1 cellular context compared by ENCODE assay signal in genomic region chr10:79483948-79484347, GRCh38.
TF ChIP-seq lines count a peak whose summit lies in the region.

No MANE protein-coding gene starts in this region.

TF ChIP-seq in IMR-90, 13 proteins besides CTCF, POLR2A, EP300 and RAD21 (continued from another document):
- TF ChIP-seq MXI1 (IDR thresholded peaks at IDR 0.05; ENCODE audit: borderline replicate concordance, low read depth, low read length) (no peak), RFX5 (IDR thresholded peaks at IDR 0.05; ENCODE audit: low read depth, low read length) (no peak), FOS (IDR thresholded peaks at IDR 0.05; ENCODE audit: low read depth, low read length) (no peak), NFE2L2 (IDR thresholded peaks at IDR 0.05; ENCODE audit: low read depth, low read length) (no peak), BHLHE40 (IDR thresholded peaks at IDR 0.05; ENCODE audit: low read depth, low read length) (no peak), SMC3 (IDR thresholded peaks at IDR 0.05; ENCODE audit: low read depth, low read length) (no peak), MAZ (IDR thresholded peaks at IDR 0.05; ENCODE audit: borderline replicate concordance, low read depth, low read length) (no peak), CHD1 (IDR thresholded peaks at IDR 0.05; ENCODE audit: low read depth, low read length) (no peak), CEBPB (IDR thresholded peaks at IDR 0.05; ENCODE audit: low read depth, low read length) (no peak), USF2 (IDR thresholded peaks at IDR 0.05; ENCODE audit: low read depth, low read length) (no peak), RCOR1 (IDR thresholded peaks at IDR 0.05; ENCODE audit: insufficient replicate concordance, low read length) (no peak)
